In the genomic region with DNA sequence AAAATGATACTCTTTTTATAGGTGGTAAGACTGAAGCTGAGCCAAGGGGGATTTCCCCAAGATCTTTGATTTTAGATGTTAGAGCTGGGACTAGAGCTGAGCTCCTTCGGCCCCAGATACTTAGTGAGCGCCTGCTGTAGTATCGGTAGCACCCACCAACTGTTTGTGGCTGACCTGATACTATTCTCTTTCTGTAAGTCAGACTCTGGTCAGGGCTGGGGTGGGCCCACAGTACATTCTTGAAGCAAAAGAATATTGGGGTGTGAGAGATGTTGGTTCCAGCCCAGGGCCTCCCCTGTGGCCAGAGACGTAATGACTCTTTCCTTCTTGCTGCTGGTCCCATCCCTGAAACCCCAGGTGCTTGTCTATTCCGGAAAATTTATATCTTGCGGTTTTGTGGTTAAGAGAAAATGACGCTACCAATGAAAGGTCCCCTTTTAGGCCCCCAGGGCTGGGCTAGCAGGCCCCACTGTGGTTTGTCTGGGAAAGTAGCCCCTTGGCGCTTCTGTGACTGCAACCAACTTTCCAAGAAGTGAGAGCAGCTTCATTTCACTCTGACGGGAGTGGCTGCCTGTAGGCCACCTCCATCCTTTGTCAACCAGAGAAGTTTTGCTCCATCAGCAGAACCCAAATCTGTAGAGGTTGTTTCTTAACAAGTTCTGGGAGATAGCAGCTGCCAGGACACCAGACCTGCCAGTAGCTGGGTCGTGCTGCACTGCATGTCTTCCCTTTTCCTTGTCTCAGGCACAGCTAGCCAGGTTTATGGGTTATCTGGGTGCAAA, we compare ENCODE assay signal across 1 cellular context.
TF ChIP-seq lines count a peak whose summit lies in the region.

No MANE protein-coding gene starts in this region.

TF ChIP-seq in K562, 482 proteins besides CTCF, POLR2A, EP300 and RAD21 (continued from another document and continues in another):
- TF ChIP-seq, protein P1, sequence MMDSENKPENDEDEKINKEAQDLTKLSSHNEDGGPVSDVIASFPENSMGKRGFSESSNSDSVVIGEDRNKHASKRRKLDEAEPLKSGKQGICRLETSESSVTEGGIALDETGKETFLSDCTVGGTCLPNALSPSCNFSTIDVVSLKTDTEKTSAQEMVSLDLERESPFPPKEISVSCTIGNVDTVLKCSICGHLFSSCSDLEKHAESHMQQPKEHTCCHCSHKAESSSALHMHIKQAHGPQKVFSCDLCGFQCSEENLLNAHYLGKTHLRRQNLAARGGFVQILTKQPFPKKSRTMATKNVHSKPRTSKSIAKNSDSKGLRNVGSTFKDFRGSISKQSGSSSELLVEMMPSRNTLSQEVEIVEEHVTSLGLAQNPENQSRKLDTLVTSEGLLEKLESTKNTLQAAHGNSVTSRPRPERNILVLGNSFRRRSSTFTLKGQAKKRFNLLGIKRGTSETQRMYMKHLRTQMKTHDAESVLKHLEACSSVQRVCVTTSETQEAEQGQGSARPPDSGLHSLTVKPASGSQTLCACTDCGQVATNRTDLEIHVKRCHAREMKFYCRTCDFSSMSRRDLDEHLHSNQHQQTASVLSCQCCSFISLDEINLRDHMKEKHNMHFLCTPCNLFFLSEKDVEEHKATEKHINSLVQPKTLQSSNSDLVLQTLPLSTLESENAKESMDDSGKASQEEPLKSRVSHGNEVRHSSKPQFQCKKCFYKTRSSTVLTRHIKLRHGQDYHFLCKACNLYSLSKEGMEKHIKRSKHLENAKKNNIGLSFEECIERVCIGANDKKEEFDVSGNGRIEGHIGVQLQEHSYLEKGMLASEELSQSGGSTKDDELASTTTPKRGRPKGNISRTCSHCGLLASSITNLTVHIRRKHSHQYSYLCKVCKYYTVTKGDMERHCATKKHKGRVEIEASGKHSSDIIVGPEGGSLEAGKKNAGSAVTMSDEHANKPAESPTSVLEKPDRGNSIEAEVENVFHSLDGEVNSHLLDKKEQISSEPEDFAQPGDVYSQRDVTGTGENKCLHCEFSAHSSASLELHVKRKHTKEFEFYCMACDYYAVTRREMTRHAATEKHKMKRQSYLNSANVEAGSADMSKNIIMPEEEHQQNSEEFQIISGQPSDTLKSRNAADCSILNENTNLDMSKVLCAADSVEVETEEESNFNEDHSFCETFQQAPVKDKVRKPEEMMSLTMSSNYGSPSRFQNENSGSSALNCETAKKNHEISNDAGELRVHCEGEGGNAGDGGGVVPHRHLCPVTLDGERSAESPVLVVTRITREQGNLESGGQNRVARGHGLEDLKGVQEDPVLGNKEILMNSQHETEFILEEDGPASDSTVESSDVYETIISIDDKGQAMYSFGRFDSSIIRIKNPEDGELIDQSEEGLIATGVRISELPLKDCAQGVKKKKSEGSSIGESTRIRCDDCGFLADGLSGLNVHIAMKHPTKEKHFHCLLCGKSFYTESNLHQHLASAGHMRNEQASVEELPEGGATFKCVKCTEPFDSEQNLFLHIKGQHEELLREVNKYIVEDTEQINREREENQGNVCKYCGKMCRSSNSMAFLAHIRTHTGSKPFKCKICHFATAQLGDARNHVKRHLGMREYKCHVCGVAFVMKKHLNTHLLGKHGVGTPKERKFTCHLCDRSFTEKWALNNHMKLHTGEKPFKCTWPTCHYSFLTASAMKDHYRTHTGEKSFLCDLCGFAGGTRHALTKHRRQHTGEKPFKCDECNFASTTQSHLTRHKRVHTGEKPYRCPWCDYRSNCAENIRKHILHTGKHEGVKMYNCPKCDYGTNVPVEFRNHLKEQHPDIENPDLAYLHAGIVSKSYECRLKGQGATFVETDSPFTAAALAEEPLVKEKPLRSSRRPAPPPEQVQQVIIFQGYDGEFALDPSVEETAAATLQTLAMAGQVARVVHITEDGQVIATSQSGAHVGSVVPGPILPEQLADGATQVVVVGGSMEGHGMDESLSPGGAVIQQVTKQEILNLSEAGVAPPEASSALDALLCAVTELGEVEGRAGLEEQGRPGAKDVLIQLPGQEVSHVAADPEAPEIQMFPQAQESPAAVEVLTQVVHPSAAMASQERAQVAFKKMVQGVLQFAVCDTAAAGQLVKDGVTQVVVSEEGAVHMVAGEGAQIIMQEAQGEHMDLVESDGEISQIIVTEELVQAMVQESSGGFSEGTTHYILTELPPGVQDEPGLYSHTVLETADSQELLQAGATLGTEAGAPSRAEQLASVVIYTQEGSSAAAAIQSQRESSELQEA (IDR thresholded peaks at IDR 0.05; ENCODE audit: low read depth), result no peak
- peak; percentile 71 for TF ChIP-seq CBFA2T2 (conservative IDR thresholded peaks at IDR 0.05)
- TF ChIP-seq ADNP (tag; IDR thresholded peaks at IDR 0.05), result peak; percentile 60
- peak; percentile 61 for TF ChIP-seq DPF2 (IDR thresholded peaks at IDR 0.05)
- TF ChIP-seq CREM (IDR thresholded peaks at IDR 0.05; ENCODE audit: low read depth), result peak; percentile 59
- peak; percentile 37; the same call in 1 of the 2 replicates for TF ChIP-seq DMBX1 (CRISPR knock-in tag; IDR thresholded peaks at IDR 0.05; ENCODE audit: borderline replicate concordance)
- TF ChIP-seq MTA1 (IDR thresholded peaks at IDR 0.05; ENCODE audit: borderline replicate concordance), result peak; percentile 66; the same call in 1 of the 2 replicates
- TF ChIP-seq, protein P2, sequence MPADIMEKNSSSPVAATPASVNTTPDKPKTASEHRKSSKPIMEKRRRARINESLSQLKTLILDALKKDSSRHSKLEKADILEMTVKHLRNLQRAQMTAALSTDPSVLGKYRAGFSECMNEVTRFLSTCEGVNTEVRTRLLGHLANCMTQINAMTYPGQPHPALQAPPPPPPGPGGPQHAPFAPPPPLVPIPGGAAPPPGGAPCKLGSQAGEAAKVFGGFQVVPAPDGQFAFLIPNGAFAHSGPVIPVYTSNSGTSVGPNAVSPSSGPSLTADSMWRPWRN (IDR thresholded peaks at IDR 0.05; ENCODE audit: low read depth), result peak; percentile 84
- TF ChIP-seq ZNF445 (CRISPR knock-in tag; IDR thresholded peaks at IDR 0.05; ENCODE audit: low read depth), result no peak
- TF ChIP-seq, protein P3, sequence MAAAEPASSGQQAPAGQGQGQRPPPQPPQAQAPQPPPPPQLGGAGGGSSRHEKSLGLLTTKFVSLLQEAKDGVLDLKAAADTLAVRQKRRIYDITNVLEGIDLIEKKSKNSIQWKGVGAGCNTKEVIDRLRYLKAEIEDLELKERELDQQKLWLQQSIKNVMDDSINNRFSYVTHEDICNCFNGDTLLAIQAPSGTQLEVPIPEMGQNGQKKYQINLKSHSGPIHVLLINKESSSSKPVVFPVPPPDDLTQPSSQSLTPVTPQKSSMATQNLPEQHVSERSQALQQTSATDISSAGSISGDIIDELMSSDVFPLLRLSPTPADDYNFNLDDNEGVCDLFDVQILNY (CRISPR knock-in tag; IDR thresholded peaks at IDR 0.05), result no peak
- TF ChIP-seq, protein P4, sequence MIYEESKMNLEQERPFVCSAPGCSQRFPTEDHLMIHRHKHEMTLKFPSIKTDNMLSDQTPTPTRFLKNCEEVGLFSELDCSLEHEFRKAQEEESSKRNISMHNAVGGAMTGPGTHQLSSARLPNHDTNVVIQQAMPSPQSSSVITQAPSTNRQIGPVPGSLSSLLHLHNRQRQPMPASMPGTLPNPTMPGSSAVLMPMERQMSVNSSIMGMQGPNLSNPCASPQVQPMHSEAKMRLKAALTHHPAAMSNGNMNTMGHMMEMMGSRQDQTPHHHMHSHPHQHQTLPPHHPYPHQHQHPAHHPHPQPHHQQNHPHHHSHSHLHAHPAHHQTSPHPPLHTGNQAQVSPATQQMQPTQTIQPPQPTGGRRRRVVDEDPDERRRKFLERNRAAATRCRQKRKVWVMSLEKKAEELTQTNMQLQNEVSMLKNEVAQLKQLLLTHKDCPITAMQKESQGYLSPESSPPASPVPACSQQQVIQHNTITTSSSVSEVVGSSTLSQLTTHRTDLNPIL (CRISPR knock-in tag; IDR thresholded peaks at IDR 0.05), result no peak
- no peak for TF ChIP-seq FOXK2 (conservative IDR thresholded peaks at IDR 0.05 in 1 of 2, IDR thresholded peaks at IDR 0.05 in 1 of 2; ENCODE audit: low read depth in 2 of 2)
- no peak for TF ChIP-seq TARDBP (IDR thresholded peaks at IDR 0.05)
- TF ChIP-seq POLR2AphosphoS5 (IDR thresholded peaks at IDR 0.05; ENCODE audit: control insufficient read depth, insufficient read depth, low read depth, low read length), result 0 out of 2 replicates have a peak, but pooled peaks have one; percentile 22
- peak; percentile 75 for TF ChIP-seq KLF16 (IDR thresholded peaks at IDR 0.05)
- TF ChIP-seq NR2F6 (CRISPR knock-in tag; IDR thresholded peaks at IDR 0.05), result no peak
- 0 out of 2 replicates have a peak, but pooled peaks have one; percentile 43 for TF ChIP-seq ZKSCAN1 (IDR thresholded peaks at IDR 0.05; ENCODE audit: low read depth, low read length)
- TF ChIP-seq ETV1 (tag; conservative IDR thresholded peaks at IDR 0.05; ENCODE audit: low read depth), result no peak
- peak; percentile 82 for TF ChIP-seq CBFA2T3 (IDR thresholded peaks at IDR 0.05)
- TF ChIP-seq STAT5A (IDR thresholded peaks at IDR 0.05; ENCODE audit: borderline replicate concordance, low read length), result peak; percentile 55; the same call in 1 of the 2 replicates
- TF ChIP-seq THAP7 (CRISPR knock-in tag; IDR thresholded peaks at IDR 0.05), result no peak
- no peak for TF ChIP-seq RNF219 (CRISPR knock-in tag; IDR thresholded peaks at IDR 0.05)
- TF ChIP-seq NFATC3 (IDR thresholded peaks at IDR 0.05), result no peak
- peak; percentile 72; the same call in 1 of the 2 replicates for TF ChIP-seq ZNF175 (CRISPR knock-in tag; IDR thresholded peaks at IDR 0.05; ENCODE audit: low read depth)
- no peak for TF ChIP-seq ATF1 (CRISPR knock-in tag; IDR thresholded peaks at IDR 0.05)
- TF ChIP-seq ATF1 (tag; IDR thresholded peaks at IDR 0.05), result peak; percentile 55
- TF ChIP-seq PML (IDR thresholded peaks at IDR 0.05; ENCODE audit: low read length), result peak; percentile 39; the same call in 1 of the 2 replicates
- peak in 1 of 2 experiments; percentile 79; a peak in 2 of 4 replicates for TF ChIP-seq ZNF318 (IDR thresholded peaks at IDR 0.05; ENCODE audit: borderline replicate concordance in 1 of 2, low read depth in 1 of 2)
